Comparison of ENCODE assay signal across 8 cellular contexts in the genomic region with DNA sequence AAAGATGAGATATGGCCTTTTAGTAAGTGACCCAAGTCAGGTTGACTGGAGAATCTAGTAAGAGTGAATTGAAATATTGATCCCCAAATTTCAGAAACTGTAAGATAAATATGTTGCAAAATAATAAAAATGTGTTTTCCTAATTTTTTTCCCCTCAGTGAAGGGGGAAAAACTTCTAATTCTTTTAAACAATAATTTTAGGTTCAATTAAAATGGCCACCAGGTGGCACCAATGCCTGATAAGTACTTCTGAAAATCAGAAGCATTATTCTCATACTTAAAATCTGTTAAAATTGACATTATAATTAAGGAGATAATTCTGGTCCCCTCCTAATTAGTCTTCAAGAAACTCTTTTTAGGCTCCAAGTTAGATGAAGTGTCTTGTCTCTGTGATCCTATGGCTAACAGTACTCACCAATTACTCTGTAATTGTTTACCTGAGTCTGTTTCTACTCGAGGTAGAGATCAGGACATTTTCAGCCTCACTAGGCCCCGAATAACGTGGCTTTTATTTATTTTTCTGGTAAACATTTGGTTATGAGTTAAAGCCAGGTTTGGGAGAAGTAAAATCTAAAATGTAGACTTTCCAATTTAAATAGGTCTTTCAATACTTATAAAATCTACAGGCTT. TPM values are rescaled to one million over a fixed set of nuclear protein-coding genes. Genes with fewer than 3 reads are reported as not detected.
A peak's percentile ranks its signal among the peaks of the same experiment; 100 is the strongest.
DNase-seq lines count a peak whose midpoint lies in the region; ATAC-seq and TF ChIP-seq lines count a peak whose summit lies in the region.

No MANE protein-coding gene starts in this region.

- CTCF ChIA-PET in MCF 10A (lab: Yijun Ruan, JAX), result interaction anchor here (0.6 to 5.4 kb wide), 18 partner anchors 12 to 586 kb away, joined by 3 to 110 read pairs (median 10); no protein-coding TSS in a partner anchor

- H3K27me3 Mint-ChIP-seq in MCF 10A (ENCODE audit: insufficient read depth, unreplicated experiment), result no peaks in the 10 kb centered on the region

- no TSS peak for BruUV-seq in MCF 10A (replicated peaks; lab: Mats Ljungman, UMichigan)

- H3K9me3 Mint-ChIP-seq in MCF 10A (ENCODE audit: unreplicated experiment), result peaks cover 1% of the 10 kb centered on the region

- peaks cover 4% of the 10 kb centered on the region for H3K4me1 Mint-ChIP-seq in MCF 10A (ENCODE audit: insufficient read depth, unreplicated experiment)

- no peaks in the 10 kb centered on the region for H3K36me3 Mint-ChIP-seq in MCF 10A (ENCODE audit: insufficient read depth, unreplicated experiment)

- no peak overlapping the region for H3K4me3 ChIP-seq in AG10803 (ENCODE audit: low read length)

- POLR2A ChIA-PET in MCF 10A (lab: Yijun Ruan, JAX), result interaction anchor here (1.9 kb wide), 1 partner anchor 18 kb away, joined by 9 read pairs; no protein-coding TSS in a partner anchor

- H3K4me3 Mint-ChIP-seq in MCF 10A (ENCODE audit: unreplicated experiment), result no peak overlapping the region

- H3K27ac Mint-ChIP-seq in MCF 10A (ENCODE audit: low read depth, unreplicated experiment), result no peak overlapping the region

- ATAC-seq in GM18517 (IDR thresholded peaks at IDR 0.05; ENCODE audit: unreplicated experiment) (no peak), GM18520 (IDR thresholded peaks at IDR 0.05; ENCODE audit: unreplicated experiment) (no peak)

- peak; percentile 52 for DNase-seq in AG10803 (ENCODE audit: low read depth)
- peak; percentile 69 for DNase-seq in ELR (ENCODE audit: low read depth)
- peak; percentile 6 for DNase-seq in NCI-H748 treated with DMSO at 0.1 percent for 48 hours (lab: John Stamatoyannopoulos, UW)
- DNase-seq in MCF 10A (ENCODE audit: unreplicated experiment), result peak; percentile 57
- DNase-seq in lung microvascular endothelial cell (ENCODE audit: low read depth in 2 of 2), result peak; percentile 65 to 71
- no peak for DNase-seq in NCI-H1048 (lab: John Stamatoyannopoulos, UW)

- TF ChIP-seq CTCF in AG10803 (conservative IDR thresholded peaks at IDR 0.05; ENCODE audit: low read length), result peak; percentile 56
- peak; percentile 50 for TF ChIP-seq CTCF in MCF 10A (IDR thresholded peaks at IDR 0.05; ENCODE audit: unreplicated experiment)

- intact Hi-C loops in MCF 10A (cut with micrococcal nuclease), result loop anchor here (1.0 kb wide), 4 partner anchors 136 to 316 kb away; no protein-coding TSS in a partner anchor

RNA-seq across cellular contexts. Expression of gene NMD3, which starts 52.6 kb away (rescaled TPM):
- total RNA-seq in MCF 10A (2022) (84.6 and 89.6 TPM in 2 replicates), lung microvascular endothelial cell (57.3 and 65.7 TPM in 2 replicates)
